ENCODE assay signal across 8 cellular contexts in the genomic region with DNA sequence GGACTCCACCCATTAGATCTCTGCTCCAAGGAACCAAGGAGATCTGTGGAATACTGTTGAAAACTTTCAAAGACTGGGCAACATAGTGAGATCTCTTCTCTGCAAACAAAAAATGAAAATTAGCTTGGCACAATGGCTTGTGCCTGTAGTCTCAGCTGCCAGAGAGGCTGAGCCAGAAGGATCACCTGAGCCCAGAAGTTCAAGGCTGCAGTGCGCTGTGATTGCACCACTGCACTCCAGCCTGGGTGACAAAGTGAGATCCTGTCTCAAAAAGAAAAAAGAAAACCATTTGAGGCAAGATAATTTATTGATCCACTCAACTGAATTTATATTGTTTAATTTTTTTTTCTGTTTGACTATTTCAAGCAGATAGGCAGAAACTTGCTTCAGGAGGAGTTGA.
"Had no signal": no experiment of that assay in that cellular context is flagged by ENCODE, and none has a peak within 500 bp of the region (broad histone marks: within the 10 kb centered on the region; RNA-seq: fewer than 3 reads in every experiment).

No MANE protein-coding gene starts in this region.

- FAIRE-seq: G401.6, GM12878, GM12891, GM12892, GM18507, GM19239 had no signal

- DNase-seq: GDM1, GF-D8 had no signal

- ATAC-seq: GM12878 had no signal

- H3K4me3 ChIP-seq: GM12878 had no signal
